38 cellular contexts compared by ENCODE assay signal in the genomic region with DNA sequence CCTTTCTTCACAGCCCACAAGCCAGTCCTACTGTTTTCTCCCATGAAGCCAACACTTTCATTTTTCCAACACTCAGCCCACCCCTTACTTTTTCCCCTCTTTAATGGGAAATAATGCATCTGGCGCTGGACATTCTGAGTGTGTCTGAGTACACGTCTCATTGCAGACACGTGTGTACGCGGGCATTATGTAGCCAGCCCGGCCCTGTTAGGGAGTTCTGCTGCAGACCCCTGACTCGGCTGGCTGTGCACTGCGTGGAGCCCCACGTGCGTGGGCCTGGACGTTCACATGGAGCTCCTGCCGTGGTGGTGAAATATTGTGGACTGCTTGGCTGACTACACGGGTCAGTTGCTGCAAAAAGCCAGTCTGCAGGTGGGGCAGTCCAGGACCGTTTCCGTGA.
"Had no signal": no experiment of that assay in that cellular context is flagged by ENCODE, and none has a peak within 500 bp of the region (broad histone marks: within the 10 kb centered on the region; RNA-seq: fewer than 3 reads in every experiment).

No MANE protein-coding gene starts in this region.

- H3K27ac ChIP-seq: adrenal gland, ascending aorta, body of pancreas, brain microvascular endothelial cell, breast epithelium, cardiac muscle cell had no signal

- H3K4me1 Mint-ChIP-seq: activated naive CD4-positive, alpha-beta T cell treated with anti-CD3 and anti-CD28 coated beads, Interleukin-2, amount 10 ng/mL, durations not matched to agents 7 days and 5 days; activated naive CD4-positive, alpha-beta T cell treated with anti-CD3 and anti-CD28 coated beads, Interleukin-2, amount 50 U/mL, for 24 hours; activated naive CD8-positive, alpha-beta T cell treated with anti-CD3 and anti-CD28 coated beads for 36 hours; activated naive CD8-positive, alpha-beta T cell treated with anti-CD3 and anti-CD28 coated beads, Interleukin-2, amount 10 ng/mL, durations not matched to agents 7 days and 5 days; activated naive CD8-positive, alpha-beta T cell treated with anti-CD3 and anti-CD28 coated beads, Interleukin-2, amount 50 U/mL, for 24 hours; activated T-helper 17 cell treated with anti-CD3 and anti-CD28 coated beads, Interleukin-2, amount 50 U/mL, for 72 hours; central memory CD8-positive, alpha-beta T cell had no signal

- H3K9me3 ChIP-seq: adrenal gland, ascending aorta had no signal

- H3K36me3 Mint-ChIP-seq: activated naive CD4-positive, alpha-beta T cell treated with anti-CD3 and anti-CD28 coated beads, Interleukin-2, amount 10 ng/mL, durations not matched to agents 7 days and 5 days; activated naive CD4-positive, alpha-beta T cell treated with anti-CD3 and anti-CD28 coated beads, Interleukin-2, amount 50 U/mL, for 24 hours; activated naive CD4-positive, alpha-beta T cell treated with anti-CD3 and anti-CD28 coated beads, Interleukin-2, amount 50 U/mL, for 72 hours; activated naive CD8-positive, alpha-beta T cell; activated naive CD8-positive, alpha-beta T cell treated with anti-CD3 and anti-CD28 coated beads for 36 hours; activated naive CD8-positive, alpha-beta T cell treated with anti-CD3 and anti-CD28 coated beads, Interleukin-2, amount 10 ng/mL, durations not matched to agents 7 days and 5 days; brain had no signal

- H3K4me3 Mint-ChIP-seq: activated naive CD4-positive, alpha-beta T cell treated with anti-CD3 and anti-CD28 coated beads for 36 hours; activated naive CD4-positive, alpha-beta T cell treated with anti-CD3 and anti-CD28 coated beads, Interleukin-2, amount 10 ng/mL, durations not matched to agents 7 days and 5 days; activated naive CD4-positive, alpha-beta T cell treated with anti-CD3 and anti-CD28 coated beads, Interleukin-2, amount 50 U/mL, for 24 hours; activated naive CD8-positive, alpha-beta T cell; activated naive CD8-positive, alpha-beta T cell treated with anti-CD3 and anti-CD28 coated beads for 36 hours; activated naive CD8-positive, alpha-beta T cell treated with anti-CD3 and anti-CD28 coated beads, Interleukin-2, amount 10 ng/mL, durations not matched to agents 7 days and 5 days; activated naive CD8-positive, alpha-beta T cell treated with anti-CD3 and anti-CD28 coated beads, Interleukin-2, amount 50 U/mL, for 24 hours; activated T-cell treated with anti-CD3 and anti-CD28 coated beads, Interleukin-2, amount 50 U/mL, for 24 hours; activated T-cell treated with anti-CD3 and anti-CD28 coated beads, Interleukin-2, amount 50 U/mL, for 4 hours; activated T-cell treated with anti-CD3 and anti-CD28 coated beads, Interleukin-2, amount 50 U/mL, for 72 hours; activated T-helper 1 cell treated with anti-CD3 and anti-CD28 coated beads, Interleukin-12 subunit alpha, Interleukin-12 subunit beta, Interleukin-2, Interleukin-4 antibody, amounts not matched to agents 30 ng/mL and 10 ng/mL and 1 ng/mL, durations not matched to agents 14 hours and 24 hours and 36 hours; activated T-helper 17 cell treated with anti-CD3 and anti-CD28 coated beads, Interleukin-2, amount 50 U/mL, for 72 hours; brain; central memory CD8-positive, alpha-beta T cell had no signal

- ATAC-seq: activated naive CD4-positive, alpha-beta T cell treated with anti-CD3 and anti-CD28 coated beads, Interleukin-2, amount 50 U/mL, for 72 hours; activated naive CD8-positive, alpha-beta T cell treated with anti-CD3 and anti-CD28 coated beads, Interleukin-2, amount 50 U/mL, for 24 hours; activated T-cell treated with anti-CD3 and anti-CD28 coated beads, Interleukin-2, amount 50 U/mL, for 4 hours; activated T-cell treated with anti-CD3 and anti-CD28 coated beads, Interleukin-2, amount 50 U/mL, for 72 hours; activated T-helper 17 cell treated with anti-CD3 and anti-CD28 coated beads, Interleukin-2, amount 50 U/mL, for 72 hours; body of pancreas had no signal

- H3K4me3 ChIP-seq: adrenal gland, ascending aorta, body of pancreas, breast epithelium, cardiac muscle cell had no signal

- H3K27ac Mint-ChIP-seq: activated naive CD4-positive, alpha-beta T cell treated with anti-CD3 and anti-CD28 coated beads for 36 hours; activated naive CD4-positive, alpha-beta T cell treated with anti-CD3 and anti-CD28 coated beads, Interleukin-2, amount 10 ng/mL, durations not matched to agents 7 days and 5 days; activated naive CD4-positive, alpha-beta T cell treated with anti-CD3 and anti-CD28 coated beads, Interleukin-2, amount 50 U/mL, for 24 hours; activated naive CD4-positive, alpha-beta T cell treated with anti-CD3 and anti-CD28 coated beads, Interleukin-2, amount 50 U/mL, for 72 hours; activated naive CD8-positive, alpha-beta T cell; activated naive CD8-positive, alpha-beta T cell treated with anti-CD3 and anti-CD28 coated beads for 36 hours; activated naive CD8-positive, alpha-beta T cell treated with anti-CD3 and anti-CD28 coated beads, Interleukin-2, amount 10 ng/mL, durations not matched to agents 7 days and 5 days; activated naive CD8-positive, alpha-beta T cell treated with anti-CD3 and anti-CD28 coated beads, Interleukin-2, amount 50 U/mL, for 24 hours; activated T-cell treated with anti-CD3 and anti-CD28 coated beads, Interleukin-2, amount 50 U/mL, for 24 hours; activated T-cell treated with anti-CD3 and anti-CD28 coated beads, Interleukin-2, amount 50 U/mL, for 72 hours; activated T-helper 1 cell treated with anti-CD3 and anti-CD28 coated beads, Interleukin-12 subunit alpha, Interleukin-12 subunit beta, Interleukin-2, Interleukin-4 antibody, amounts not matched to agents 30 ng/mL and 10 ng/mL and 1 ng/mL, durations not matched to agents 14 hours and 24 hours and 36 hours; activated T-helper 17 cell treated with anti-CD3 and anti-CD28 coated beads, Interleukin-2, amount 50 U/mL, for 72 hours; activated T-helper 2 cell treated with anti-CD3 and anti-CD28 coated beads, Interferon-gamma antibody, Interleukin-2, Interleukin-4, amounts not matched to agents 10 μg/mL and 5 μg/mL and 100 μg/mL, durations not matched to agents 14 hours and 24 hours and 36 hours had no signal

- DNase-seq: activated effector memory CD4-positive, alpha-beta T cell treated with anti-CD3 and anti-CD28 coated beads, Interleukin-2, amount 50 U/mL, for 16 hours; activated effector memory CD4-positive, alpha-beta T cell treated with Interleukin-2 at 50 U/mL for 16 hours; activated gamma-delta T cell; activated gamma-delta T cell treated with Interleukin-2 at 50 U/mL for 16 hours; activated naive CD4-positive, alpha-beta T cell; activated naive CD4-positive, alpha-beta T cell treated with anti-CD3 and anti-CD28 coated beads for 36 hours; activated naive CD4-positive, alpha-beta T cell treated with anti-CD3 and anti-CD28 coated beads, Interleukin-2, amount 10 ng/mL, durations not matched to agents 7 days and 5 days; activated naive CD4-positive, alpha-beta T cell treated with anti-CD3 and anti-CD28 coated beads, Interleukin-2, amount 50 U/mL, for 16 hours; activated naive CD4-positive, alpha-beta T cell treated with Interleukin-2 at 50 U/mL for 16 hours; activated naive CD8-positive, alpha-beta T cell treated with anti-CD3 and anti-CD28 coated beads for 36 hours; activated naive CD8-positive, alpha-beta T cell treated with anti-CD3 and anti-CD28 coated beads, Interleukin-2, amount 10 ng/mL, durations not matched to agents 7 days and 5 days; activated naive CD8-positive, alpha-beta T cell treated with anti-CD3 and anti-CD28 coated beads, Interleukin-2, amount 50 U/mL, for 24 hours; activated T-cell treated with anti-CD3 and anti-CD28 coated beads, Interleukin-2, amount 50 U/mL, for 1 hour; activated T-cell treated with anti-CD3 and anti-CD28 coated beads, Interleukin-2, amount 50 U/mL, for 24 hours; activated T-cell treated with anti-CD3 and anti-CD28 coated beads, Interleukin-2, amount 50 U/mL, for 4 hours; activated T-cell treated with anti-CD3 and anti-CD28 coated beads, Interleukin-2, amount 50 U/mL, for 48 hours; activated T-cell treated with anti-CD3 and anti-CD28 coated beads, Interleukin-2, amount 50 U/mL, for 72 hours; adrenal gland; amniotic stem cell; amygdala; anterior cingulate cortex; aorta; body of pancreas; brain microvascular endothelial cell; caudate nucleus; central memory CD4-positive, alpha-beta T cell; cerebellar nuclear complex had no signal

- H3K27me3 ChIP-seq: ascending aorta, body of pancreas, brain microvascular endothelial cell, cardiac muscle cell had no signal

- H3K4me1 ChIP-seq: adrenal gland, ascending aorta, body of pancreas, breast epithelium had no signal

- H3K9me3 Mint-ChIP-seq: activated naive CD4-positive, alpha-beta T cell treated with anti-CD3 and anti-CD28 coated beads for 36 hours; activated naive CD4-positive, alpha-beta T cell treated with anti-CD3 and anti-CD28 coated beads, Interleukin-2, amount 50 U/mL, for 24 hours; activated naive CD8-positive, alpha-beta T cell treated with anti-CD3 and anti-CD28 coated beads for 36 hours; activated T-cell treated with anti-CD3 and anti-CD28 coated beads, Interleukin-2, amount 50 U/mL, for 24 hours; activated T-cell treated with anti-CD3 and anti-CD28 coated beads, Interleukin-2, amount 50 U/mL, for 4 hours; activated T-helper 1 cell treated with anti-CD3 and anti-CD28 coated beads, Interleukin-12 subunit alpha, Interleukin-12 subunit beta, Interleukin-2, Interleukin-4 antibody, amounts not matched to agents 30 ng/mL and 10 ng/mL and 1 ng/mL, durations not matched to agents 14 hours and 24 hours and 36 hours; activated T-helper 17 cell treated with anti-CD3 and anti-CD28 coated beads, Interleukin-2, amount 50 U/mL, for 72 hours; activated T-helper 2 cell treated with anti-CD3 and anti-CD28 coated beads, Interferon-gamma antibody, Interleukin-2, Interleukin-4, amounts not matched to agents 10 μg/mL and 5 μg/mL and 100 μg/mL, durations not matched to agents 14 hours and 24 hours and 36 hours; central memory CD8-positive, alpha-beta T cell had no signal

- H3K36me3 ChIP-seq: adrenal gland, ascending aorta, brain microvascular endothelial cell, breast epithelium, cardiac muscle cell had no signal

- H3K27me3 Mint-ChIP-seq: activated naive CD4-positive, alpha-beta T cell treated with anti-CD3 and anti-CD28 coated beads, Interleukin-2, amount 10 ng/mL, durations not matched to agents 7 days and 5 days; activated naive CD4-positive, alpha-beta T cell treated with anti-CD3 and anti-CD28 coated beads, Interleukin-2, amount 50 U/mL, for 24 hours; activated naive CD8-positive, alpha-beta T cell; activated naive CD8-positive, alpha-beta T cell treated with anti-CD3 and anti-CD28 coated beads for 36 hours; activated naive CD8-positive, alpha-beta T cell treated with anti-CD3 and anti-CD28 coated beads, Interleukin-2, amount 10 ng/mL, durations not matched to agents 7 days and 5 days; activated T-helper 17 cell treated with anti-CD3 and anti-CD28 coated beads, Interleukin-2, amount 50 U/mL, for 72 hours; brain had no signal
